Comparison of ENCODE assay signal across 7 cellular contexts in genomic region chr3:172107403-172107802, GRCh38.
DNase-seq lines count a peak whose midpoint lies in the region; ATAC-seq and TF ChIP-seq lines count a peak whose summit lies in the region.

No MANE protein-coding gene starts in this region.

- WGBS in ovary, 3 donors: 78 to 88% (median 84%) methylated on average over 4 of the region's 4 CpGs
- 53 to 80% methylated on average over 4 of the region's 4 CpGs for WGBS in body of pancreas, 2 donors

- no peak overlapping the region for H2AFZ ChIP-seq in fibroblast of lung (ENCODE audit: low read length)

- H3K27me3 ChIP-seq in fibroblast of lung (ENCODE audit: control insufficient read depth, insufficient read depth, low read length) (no peaks in the 10 kb centered on the region), ovary (no peaks in the 10 kb centered on the region), body of pancreas (no peaks in the 10 kb centered on the region)

- H3K27ac ChIP-seq in fibroblast of lung (ENCODE audit: insufficient read depth, low read length): peak overlapping the region; percentile 27
- no peak overlapping the region for H3K27ac ChIP-seq in ovary
- peak overlapping the region in 1 of 4 donors; percentile 62 for H3K27ac ChIP-seq in body of pancreas

- no peak overlapping the region for H3K9ac ChIP-seq in fibroblast of lung (ENCODE audit: insufficient read depth, low read length)

- TF ChIP-seq POLR2A in ovary (IDR thresholded peaks at IDR 0.05) (no peak), body of pancreas (IDR thresholded peaks at IDR 0.05) (no peak)

- H3K9me3 ChIP-seq in fibroblast of lung (ENCODE audit: control insufficient read depth, insufficient read depth, low read depth, low read length) (no peaks in the 10 kb centered on the region), ovary (no peaks in the 10 kb centered on the region), body of pancreas (no peaks in the 10 kb centered on the region)

- ATAC-seq in GM18909 (IDR thresholded peaks at IDR 0.05; ENCODE audit: poor library complexity, unreplicated experiment): peak; percentile 91
- ATAC-seq in HG02970 (IDR thresholded peaks at IDR 0.05; ENCODE audit: low FRiP score, unreplicated experiment): peak; percentile 80
- no peak for ATAC-seq in body of pancreas

- no peak overlapping the region for H3K4me2 ChIP-seq in fibroblast of lung (ENCODE audit: extremely low read depth, insufficient read depth, low read length)

- peak; percentile 30 for DNase-seq in T-helper 9 cell
- DNase-seq in fibroblast of lung (ENCODE audit: low read depth in 2 of 2): no peak
- peak in 5 of 6 experiments; percentile 5 to 70 (median 14) for DNase-seq in stimulated activated naive CD4-positive, alpha-beta T cell (lab: John Stamatoyannopoulos, UW)
- DNase-seq in ovary: no peak
- no peak for DNase-seq in body of pancreas

- H3K4me1 ChIP-seq in fibroblast of lung (ENCODE audit: control insufficient read depth, extremely low read depth, insufficient read depth, low read length) (peaks cover 4% of the 10 kb centered on the region), ovary (ENCODE audit: insufficient read depth) (peaks cover 10% of the 10 kb centered on the region), body of pancreas (peaks cover 53% of the 10 kb centered on the region)

- TF ChIP-seq CTCF in fibroblast of lung (conservative IDR thresholded peaks at IDR 0.05 in 1 of 2, IDR thresholded peaks at IDR 0.05 in 1 of 2; ENCODE audit: low read depth in 1 of 2, low read length in 2 of 2) (no peak), ovary (IDR thresholded peaks at IDR 0.05) (no peak), body of pancreas (IDR thresholded peaks at IDR 0.05) (no peak)

- no peak for TF ChIP-seq EP300 in ovary (IDR thresholded peaks at IDR 0.05)

- H3K79me2 ChIP-seq in fibroblast of lung (ENCODE audit: control insufficient read depth, insufficient read depth, low read length): peaks cover 88% of the 10 kb centered on the region

- H3K4me3 ChIP-seq in fibroblast of lung (replicated peaks in 1 of 4; ENCODE audit: control extremely low read depth in 1 of 4, insufficient read depth in 1 of 4, low read depth in 3 of 4, low read length in 4 of 4) (no peak overlapping the region), ovary (no peak overlapping the region), body of pancreas (no peak overlapping the region)

- H4K20me1 ChIP-seq in fibroblast of lung (ENCODE audit: control insufficient read depth, extremely low read depth, insufficient read depth, low read length): peaks cover 4% of the 10 kb centered on the region

- H3K36me3 ChIP-seq in fibroblast of lung (ENCODE audit: control insufficient read depth, insufficient read depth, low read length): no peaks in the 10 kb centered on the region
- no peaks in the 10 kb centered on the region for H3K36me3 ChIP-seq in ovary
- no peaks in the 10 kb centered on the region for H3K36me3 ChIP-seq in body of pancreas (replicated peaks in 1 of 2; ENCODE audit: insufficient read depth in 1 of 2, low read depth in 2 of 2)

- intact Hi-C loops in ovary (cut with DNase I): no loop called here
- intact Hi-C loops in body of pancreas (cut with DNase I): no loop called here

Comparison
In these comparisons a context has a peak if more than half of its experiments do, and no peak if none do; other contexts are left out.
1. DNase-seq: peak in T-helper 9 cell (single experiment) and stimulated activated naive CD4-positive, alpha-beta T cell (5 of 6); none in fibroblast of lung (0 of 2), ovary (0 of 5) and body of pancreas (0 of 4).